Comparison of ENCODE assay signal across 8 cellular contexts in genomic region chr12:59149995-59150642, GRCh38.
DNase-seq lines count a peak whose midpoint lies in the region; ATAC-seq and FAIRE-seq lines count a peak whose summit lies in the region.

No MANE protein-coding gene starts in this region.

- no peaks in the 10 kb centered on the region for H3K36me3 Mint-ChIP-seq in activated T-helper 17 cell treated with anti-CD3 and anti-CD28 coated beads, Interleukin-2, amount 50 U/mL, for 72 hours (ENCODE audit: low read depth)

- H3K9me3 Mint-ChIP-seq in activated T-helper 17 cell treated with anti-CD3 and anti-CD28 coated beads, Interleukin-2, amount 50 U/mL, for 72 hours = no peaks in the 10 kb centered on the region

- H3K27me3 Mint-ChIP-seq in activated T-helper 17 cell treated with anti-CD3 and anti-CD28 coated beads, Interleukin-2, amount 50 U/mL, for 72 hours = peaks cover 3% of the 10 kb centered on the region

- H3K27ac ChIP-seq in small intestine (ENCODE audit: low read depth in 1 of 2, low read length in 1 of 2) = no peak overlapping the region

- FAIRE-seq in small intestine (lab: Jason Lieb, UNC) = peak; percentile 81

- no peaks in the 10 kb centered on the region for H3K4me1 Mint-ChIP-seq in activated T-helper 17 cell treated with anti-CD3 and anti-CD28 coated beads, Interleukin-2, amount 50 U/mL, for 72 hours

- H3K4me3 ChIP-seq in small intestine (ENCODE audit: low read depth in 1 of 2, low read length in 2 of 2) = no peak overlapping the region

- H3K27me3 ChIP-seq in small intestine (ENCODE audit: control insufficient read depth in 2 of 2, insufficient read depth in 2 of 2, low read length in 2 of 2) = no peaks in the 10 kb centered on the region

- DNase-seq in EL (peak; percentile 75), NCI-H460 (ENCODE audit: extremely low read depth, low read depth) (peak; percentile 81), left ventricle myocardium superior (no peak), small intestine (peak; percentile 81), GOT3 (lab: John Stamatoyannopoulos, UW) (no peak)

- no peak overlapping the region for H3K27ac Mint-ChIP-seq in activated T-helper 17 cell treated with anti-CD3 and anti-CD28 coated beads, Interleukin-2, amount 50 U/mL, for 72 hours

- no peak overlapping the region for H3K4me3 Mint-ChIP-seq in activated T-helper 17 cell treated with anti-CD3 and anti-CD28 coated beads, Interleukin-2, amount 50 U/mL, for 72 hours

- H3K36me3 ChIP-seq in small intestine (ENCODE audit: control insufficient read depth in 2 of 2, insufficient read depth in 2 of 2, low read length in 2 of 2) = no peaks in the 10 kb centered on the region

- no peaks in the 10 kb centered on the region for H3K9me3 ChIP-seq in small intestine (ENCODE audit: control insufficient read depth, low read depth)

- H3K4me1 ChIP-seq in small intestine (ENCODE audit: control insufficient read depth in 2 of 2, insufficient read depth in 1 of 2, low read depth in 1 of 2, low read length in 1 of 2) = no peaks in the 10 kb centered on the region

- intact Hi-C loops in left ventricle myocardium superior (cut with micrococcal nuclease) = loop anchor here (5.0 to 10.0 kb wide), 3 partner anchors 38 to 803 kb away; no protein-coding TSS in a partner anchor

- ATAC-seq in GM21360 (IDR thresholded peaks at IDR 0.05; ENCODE audit: unreplicated experiment) (peak; percentile 100), HG03460 (IDR thresholded peaks at IDR 0.05; ENCODE audit: unreplicated experiment) (peak; percentile 100), left ventricle myocardium superior (peak; percentile 91)
- ATAC-seq in activated T-helper 17 cell treated with anti-CD3 and anti-CD28 coated beads, Interleukin-2, amount 50 U/mL, for 72 hours (replicated peaks) = peak; percentile 72

- WGBS in small intestine, 3 donors = 48 to 52% (median 50%) methylated on average over 2 of the region's 2 CpGs

Comparison
In these comparisons a context has a peak if more than half of its experiments do, and no peak if none do; other contexts are left out.
1. DNase-seq: peak in EL (single experiment), NCI-H460 (single experiment) and small intestine (single experiment); none in left ventricle myocardium superior (single experiment) and GOT3 (single experiment).
2. Peak in every context shown above with its lines, with median percentiles within 50 percentile points of each other: ATAC-seq.